1 cellular context compared by ENCODE assay signal in genomic region chr1:227757781-227758180, GRCh38.
TF ChIP-seq lines count a peak whose summit lies in the region.

No MANE protein-coding gene starts in this region.

TF ChIP-seq in GM23338, 12 proteins besides CTCF, POLR2A, EP300 and RAD21 (continued from another document):
- no peak for TF ChIP-seq ZNF462 (CRISPR knock-in tag; IDR thresholded peaks at IDR 0.05)
- no peak for TF ChIP-seq EZH2 (IDR thresholded peaks at IDR 0.05; ENCODE audit: low read depth, unreplicated experiment)
- TF ChIP-seq NANOG (IDR thresholded peaks at IDR 0.05; ENCODE audit: borderline replicate concordance): no peak
- TF ChIP-seq ZNF114 (CRISPR knock-in tag; IDR thresholded peaks at IDR 0.05): no peak
- no peak for TF ChIP-seq CREB1 (CRISPR knock-in tag; IDR thresholded peaks at IDR 0.05; ENCODE audit: low read depth)
- TF ChIP-seq ETS1 (IDR thresholded peaks at IDR 0.05): no peak
- no peak for TF ChIP-seq POLR2AphosphoS5 (IDR thresholded peaks at IDR 0.05; ENCODE audit: low read depth)
